In genomic region chr3:132916096-132916495, GRCh38 we compare ENCODE assay signal across 21 cellular contexts.
DNase-seq lines count a peak whose midpoint lies in the region; ATAC-seq, FAIRE-seq and TF ChIP-seq lines count a peak whose summit lies in the region.
"Had no signal": no experiment of that assay in that cellular context is flagged by ENCODE, and none has a peak within 500 bp of the region (broad histone marks: within the 10 kb centered on the region; RNA-seq: fewer than 3 reads in every experiment).

No MANE protein-coding gene starts in this region.

- no peak for TF ChIP-seq CTCF in astrocyte (IDR thresholded peaks at IDR 0.05; ENCODE audit: insufficient read depth, low read depth, low read length)
- no peak for TF ChIP-seq CTCF in PC-3 (conservative IDR thresholded peaks at IDR 0.05; ENCODE audit: low read depth, low read length)

- H3K27ac ChIP-seq in ACC112 (ENCODE audit: low read depth, low read length) (peak overlapping the region; percentile 7; the same call in 1 of the 2 replicates), astrocyte (ENCODE audit: low read depth, low read length) (no peak overlapping the region), PC-3 (ENCODE audit: low read length) (no peak overlapping the region)
- H3K27ac ChIP-seq: HL-60, KMS-11 had no signal

- CTCF ChIA-PET in PC-3 (lab: Charles Lee): no interaction called here

- H2AFZ ChIP-seq in ACC112 (ENCODE audit: low read length, unreplicated experiment): no peak overlapping the region
- no peak overlapping the region for H2AFZ ChIP-seq in astrocyte (ENCODE audit: low read depth, low read length)
- H2AFZ ChIP-seq in PC-3 (ENCODE audit: low read length): no peak overlapping the region

- H3K9me2 ChIP-seq in PC-3 (replicated peaks; ENCODE audit: low read length): no peaks in the 10 kb centered on the region

- H3K4me1 ChIP-seq in ACC112 (ENCODE audit: control insufficient read depth, insufficient read depth, low read length, unreplicated experiment): peaks cover 11% of the 10 kb centered on the region
- H3K4me1 ChIP-seq in astrocyte (ENCODE audit: insufficient read depth, low read length): peaks cover 5% of the 10 kb centered on the region
- H3K4me1 ChIP-seq in PC-3 (ENCODE audit: insufficient read depth, low read length): no peaks in the 10 kb centered on the region
- H3K4me1 ChIP-seq: Caco-2 had no signal

- peaks cover 8% of the 10 kb centered on the region for H3K27me3 Mint-ChIP-seq in astrocyte (ENCODE audit: low read depth, unreplicated experiment)
- no peaks in the 10 kb centered on the region for H3K27me3 Mint-ChIP-seq in natural killer cell treated with Interleukin-12 subunit alpha and Interleukin-12 subunit beta and Interleukin-15 and Interleukin-18, amount 100 ng/mL, for 72 hours

- H4K20me1 ChIP-seq in astrocyte (ENCODE audit: insufficient read depth, low read length): no peaks in the 10 kb centered on the region
- no peaks in the 10 kb centered on the region for H4K20me1 ChIP-seq in PC-3 (ENCODE audit: low read length)

- H3K4me3 ChIP-seq in ACC112 (ENCODE audit: low read depth, low read length) (no peak overlapping the region), astrocyte (ENCODE audit: insufficient read depth, low read depth, low read length) (no peak overlapping the region), skeletal muscle cell (ENCODE audit: low read depth, low read length) (no peak overlapping the region), PC-3 (ENCODE audit: low read length) (no peak overlapping the region)

- DNase-seq in astrocyte (ENCODE audit: low read depth): peak; percentile 6
- peak; percentile 7 for DNase-seq in fibroblast of gingiva (ENCODE audit: low read depth)
- peak; percentile 4 for DNase-seq in skeletal muscle cell (ENCODE audit: low read depth)
- DNase-seq in PC-3: no peak
- no peak for DNase-seq in stimulated activated CD4-positive, alpha-beta T cell treated with anti-CD3 and anti-CD28 coated beads, Interleukin-4, amount 100 ng/mL, for 1 hour
- no peak for DNase-seq in natural killer cell treated with Interleukin-12 subunit alpha and Interleukin-12 subunit beta and Interleukin-15 and Interleukin-18, amount 100 ng/mL, for 72 hours (ENCODE audit: low spot score)
- DNase-seq: Caco-2; CD4-positive, alpha-beta T cell; EL; H9; MM.1S; NCI-H1092; NCI-H1436 treated with DMSO at 0.1 percent for 48 hours; NCI-H2029 treated with DMSO at 0.1 percent for 48 hours; NCI-H2171; NCI-H526 had no signal

- POLR2A ChIA-PET in PC-3 (lab: Charles Lee; ENCODE audit: unreplicated experiment): no interaction called here

- H3K9me3 ChIP-seq in astrocyte (ENCODE audit: insufficient read depth, low read depth, low read length) (no peaks in the 10 kb centered on the region), PC-3 (ENCODE audit: low read length) (no peaks in the 10 kb centered on the region)
- H3K9me3 ChIP-seq: Caco-2 had no signal

- H3K79me2 ChIP-seq in ACC112 (ENCODE audit: control insufficient read depth, insufficient read depth, low read length, unreplicated experiment) (no peaks in the 10 kb centered on the region), astrocyte (ENCODE audit: insufficient read depth, low read length) (no peaks in the 10 kb centered on the region), PC-3 (ENCODE audit: low read length) (no peaks in the 10 kb centered on the region)

- H3K4me2 ChIP-seq in astrocyte (ENCODE audit: low read length) (peak overlapping the region; percentile 25), PC-3 (ENCODE audit: low read length) (no peak overlapping the region)
- H3K4me2 ChIP-seq: KMS-11 had no signal

- no peaks in the 10 kb centered on the region for H3F3A ChIP-seq in PC-3 (ENCODE audit: low read length, unreplicated experiment)

- H3K27ac Mint-ChIP-seq in astrocyte (ENCODE audit: unreplicated experiment): no peak overlapping the region
- H3K27ac Mint-ChIP-seq in natural killer cell treated with Interleukin-12 subunit alpha and Interleukin-12 subunit beta and Interleukin-15 and Interleukin-18, amount 100 ng/mL, for 72 hours: no peak overlapping the region
- H3K27ac Mint-ChIP-seq: CD4-positive, alpha-beta T cell; H9 had no signal

- no peak overlapping the region for H3K9ac ChIP-seq in astrocyte (ENCODE audit: low read length)
- no peak overlapping the region for H3K9ac ChIP-seq in PC-3 (ENCODE audit: low read length)
- H3K9ac ChIP-seq: KMS-11 had no signal

- intact Hi-C loops in PC-3 (cut with micrococcal nuclease): no loop called here

- no TSS peak for BruUV-seq in PC-3 (replicated peaks; lab: Mats Ljungman, UMichigan)

- H3K4me3 Mint-ChIP-seq in astrocyte (ENCODE audit: unreplicated experiment): no peak overlapping the region
- no peak overlapping the region for H3K4me3 Mint-ChIP-seq in natural killer cell treated with Interleukin-12 subunit alpha and Interleukin-12 subunit beta and Interleukin-15 and Interleukin-18, amount 100 ng/mL, for 72 hours
- H3K4me3 Mint-ChIP-seq: CD4-positive, alpha-beta T cell; H9 had no signal

- no peak for ATAC-seq in PC-3
- no peak for ATAC-seq in natural killer cell treated with Interleukin-12 subunit alpha and Interleukin-12 subunit beta and Interleukin-15 and Interleukin-18, amount 100 ng/mL, for 72 hours

- H3K4me1 Mint-ChIP-seq in astrocyte (ENCODE audit: low read depth, unreplicated experiment): no peaks in the 10 kb centered on the region
- no peaks in the 10 kb centered on the region for H3K4me1 Mint-ChIP-seq in natural killer cell treated with Interleukin-12 subunit alpha and Interleukin-12 subunit beta and Interleukin-15 and Interleukin-18, amount 100 ng/mL, for 72 hours (ENCODE audit: low read depth in 2 of 2)

- H3K27me3 ChIP-seq in ACC112 (ENCODE audit: insufficient read depth, low read length) (no peaks in the 10 kb centered on the region), astrocyte (ENCODE audit: insufficient read depth, low read length) (no peaks in the 10 kb centered on the region), PC-3 (ENCODE audit: low read length) (peaks cover 24% of the 10 kb centered on the region; the same call in 1 of the 2 replicates)

- H3K36me3 ChIP-seq in ACC112 (ENCODE audit: insufficient read depth, low read length) (no peaks in the 10 kb centered on the region), astrocyte (ENCODE audit: insufficient read depth, low read length) (no peaks in the 10 kb centered on the region), PC-3 (ENCODE audit: low read depth, low read length) (no peaks in the 10 kb centered on the region)

- FAIRE-seq in astrocyte (lab: Jason Lieb, UNC): no peak
- FAIRE-seq: GM12891, GM19239 had no signal

- no peaks in the 10 kb centered on the region for H3K9me3 Mint-ChIP-seq in astrocyte (ENCODE audit: unreplicated experiment)
- H3K9me3 Mint-ChIP-seq in natural killer cell treated with Interleukin-12 subunit alpha and Interleukin-12 subunit beta and Interleukin-15 and Interleukin-18, amount 100 ng/mL, for 72 hours: peaks cover 6% of the 10 kb centered on the region
- H3K9me3 Mint-ChIP-seq: H9 had no signal

- no peaks in the 10 kb centered on the region for H3K36me3 Mint-ChIP-seq in astrocyte (ENCODE audit: low read depth, unreplicated experiment)
- no peaks in the 10 kb centered on the region for H3K36me3 Mint-ChIP-seq in natural killer cell treated with Interleukin-12 subunit alpha and Interleukin-12 subunit beta and Interleukin-15 and Interleukin-18, amount 100 ng/mL, for 72 hours

Comparison
In these comparisons a context has a peak if more than half of its experiments do, and no peak if none do; other contexts are left out.
1. DNase-seq: peak in astrocyte (single experiment), fibroblast of gingiva (single experiment) and skeletal muscle cell (single experiment); none in PC-3 (single experiment), stimulated activated CD4-positive, alpha-beta T cell treated with anti-CD3 and anti-CD28 coated beads, Interleukin-4, amount 100 ng/mL, for 1 hour (single experiment) and natural killer cell treated with Interleukin-12 subunit alpha and Interleukin-12 subunit beta and Interleukin-15 and Interleukin-18, amount 100 ng/mL, for 72 hours (single experiment).